Comparison of ENCODE assay signal across 17 cellular contexts in the genomic region with DNA sequence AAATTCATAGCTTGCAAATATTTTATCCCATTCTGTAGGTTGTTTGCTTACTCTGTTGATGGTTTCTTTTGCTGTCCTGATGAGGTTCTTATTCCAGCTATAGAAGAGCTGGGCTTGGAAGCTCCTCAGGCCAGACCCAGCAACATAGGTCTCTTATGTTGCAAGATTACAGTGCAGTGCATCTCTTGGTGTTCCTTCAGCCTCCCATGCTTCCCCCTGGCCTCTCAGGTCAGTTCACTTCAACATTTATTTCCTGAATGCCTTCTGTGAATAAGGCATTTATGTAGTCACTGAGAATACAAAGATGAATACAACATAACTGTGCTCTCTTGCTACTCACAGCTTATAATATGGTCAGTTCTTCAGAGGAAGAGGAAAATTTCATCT.
DNase-seq lines count a peak whose midpoint lies in the region; ATAC-seq and TF ChIP-seq lines count a peak whose summit lies in the region.
"Had no signal": no experiment of that assay in that cellular context is flagged by ENCODE, and none has a peak within 500 bp of the region (broad histone marks: within the 10 kb centered on the region; RNA-seq: fewer than 3 reads in every experiment).

No MANE protein-coding gene starts in this region.

- H3K9me3 Mint-ChIP-seq in activated T-helper 2 cell treated with anti-CD3 and anti-CD28 coated beads, Interferon-gamma antibody, Interleukin-2, Interleukin-4, amounts not matched to agents 10 μg/mL and 5 μg/mL and 100 μg/mL, durations not matched to agents 14 hours and 24 hours and 36 hours = peaks cover 17% of the 10 kb centered on the region
- H3K9me3 Mint-ChIP-seq: effector memory CD8-positive, alpha-beta T cell had no signal

- H3K36me3 ChIP-seq in spleen = no peaks in the 10 kb centered on the region

- no peak overlapping the region for H3K4me3 ChIP-seq in spleen
- H3K4me3 ChIP-seq: testis had no signal

- ATAC-seq in GM18907 (IDR thresholded peaks at IDR 0.05; ENCODE audit: unreplicated experiment) = peak; percentile 29
- peak; percentile 19 for ATAC-seq in HG02938 (IDR thresholded peaks at IDR 0.05; ENCODE audit: unreplicated experiment)
- ATAC-seq: effector memory CD8-positive, alpha-beta T cell; HepG2 had no signal

- peaks cover 44% of the 10 kb centered on the region for H3K36me3 Mint-ChIP-seq in activated T-helper 2 cell treated with anti-CD3 and anti-CD28 coated beads, Interferon-gamma antibody, Interleukin-2, Interleukin-4, amounts not matched to agents 10 μg/mL and 5 μg/mL and 100 μg/mL, durations not matched to agents 14 hours and 24 hours and 36 hours (ENCODE audit: low read depth)

- H3K27ac ChIP-seq in spleen = no peak overlapping the region
- H3K27ac ChIP-seq: C4-2B, testis had no signal

- no peak for TF ChIP-seq CTCF in spleen (IDR thresholded peaks at IDR 0.05 in 8 of 11, conservative IDR thresholded peaks at IDR 0.05 in 3 of 11)

- no peak for TF ChIP-seq POLR2A in spleen (IDR thresholded peaks at IDR 0.05)

- no peaks in the 10 kb centered on the region for H3K27me3 Mint-ChIP-seq in activated T-helper 2 cell treated with anti-CD3 and anti-CD28 coated beads, Interferon-gamma antibody, Interleukin-2, Interleukin-4, amounts not matched to agents 10 μg/mL and 5 μg/mL and 100 μg/mL, durations not matched to agents 14 hours and 24 hours and 36 hours (ENCODE audit: low read depth)
- H3K27me3 Mint-ChIP-seq: effector memory CD8-positive, alpha-beta T cell had no signal

- H3K27me3 ChIP-seq in spleen (replicated peaks in 1 of 7) = no peaks in the 10 kb centered on the region
- H3K27me3 ChIP-seq: testis had no signal

- H3K9me3 ChIP-seq in spleen = no peaks in the 10 kb centered on the region
- H3K9me3 ChIP-seq: testis had no signal

- H3K4me1 ChIP-seq in spleen = no peaks in the 10 kb centered on the region
- H3K4me1 ChIP-seq: testis had no signal

- H3K27ac Mint-ChIP-seq in activated T-helper 2 cell treated with anti-CD3 and anti-CD28 coated beads, Interferon-gamma antibody, Interleukin-2, Interleukin-4, amounts not matched to agents 10 μg/mL and 5 μg/mL and 100 μg/mL, durations not matched to agents 14 hours and 24 hours and 36 hours = peak overlapping the region; percentile 33
- H3K27ac Mint-ChIP-seq: effector memory CD8-positive, alpha-beta T cell had no signal

- H3K4me3 Mint-ChIP-seq in activated T-helper 2 cell treated with anti-CD3 and anti-CD28 coated beads, Interferon-gamma antibody, Interleukin-2, Interleukin-4, amounts not matched to agents 10 μg/mL and 5 μg/mL and 100 μg/mL, durations not matched to agents 14 hours and 24 hours and 36 hours (ENCODE audit: low read depth) = no peak overlapping the region
- H3K4me3 Mint-ChIP-seq: effector memory CD8-positive, alpha-beta T cell had no signal

- DNase-seq in COLO829 (ENCODE audit: low spot score) = peak; percentile 51
- DNase-seq in activated T-helper 2 cell treated with anti-CD3 and anti-CD28 coated beads, Interferon-gamma antibody, Interleukin-2, Interleukin-4, amounts not matched to agents 10 μg/mL and 5 μg/mL and 100 μg/mL, durations not matched to agents 14 hours and 24 hours and 36 hours (ENCODE audit: low spot score) = no peak
- DNase-seq in NCI-H146 treated with DMSO at 0.1 percent for 48 hours (lab: John Stamatoyannopoulos, UW; ENCODE audit: unreplicated experiment) = no peak
- no peak for DNase-seq in NK-92 treated with Interleukin-12 subunit alpha and Interleukin-12 subunit beta, amount 100 ng/mL, for 24 hours (lab: John Stamatoyannopoulos, UW)
- DNase-seq in spleen = no peak
- DNase-seq in NCI-H774 (lab: John Stamatoyannopoulos, UW) = no peak
- DNase-seq: effector memory CD8-positive, alpha-beta T cell; GDM1; kidney glomerular epithelial cell; NCI-H1436; NCI-H524; retina; testis had no signal

- H3K4me1 Mint-ChIP-seq in activated T-helper 2 cell treated with anti-CD3 and anti-CD28 coated beads, Interferon-gamma antibody, Interleukin-2, Interleukin-4, amounts not matched to agents 10 μg/mL and 5 μg/mL and 100 μg/mL, durations not matched to agents 14 hours and 24 hours and 36 hours (ENCODE audit: low read depth) = peaks cover 47% of the 10 kb centered on the region

- intact Hi-C loops in activated T-helper 2 cell treated with anti-CD3 and anti-CD28 coated beads, Interferon-gamma antibody, Interleukin-2, Interleukin-4, amounts not matched to agents 10 μg/mL and 5 μg/mL and 100 μg/mL, durations not matched to agents 14 hours and 24 hours and 36 hours (cut with micrococcal nuclease) = loop anchor here (1.0 to 10.0 kb wide), 4 partner anchors 8 to 587 kb away; a partner anchor contains a TSS
- intact Hi-C loops in spleen (cut with DNase I; ENCODE audit: low total_unique reads) = no loop called here
